In genomic region chr16:47037746-47038458, GRCh38 we compare ENCODE assay signal across 8 cellular contexts.
DNase-seq lines count a peak whose midpoint lies in the region; ATAC-seq and TF ChIP-seq lines count a peak whose summit lies in the region.

No MANE protein-coding gene starts in this region.

- no peaks in the 10 kb centered on the region for H3F3A ChIP-seq in SK-N-SH (replicated peaks; ENCODE audit: insufficient read depth)

- no peak overlapping the region for H3K27ac Mint-ChIP-seq in activated naive CD4-positive, alpha-beta T cell treated with anti-CD3 and anti-CD28 coated beads, Interleukin-2, amount 50 U/mL, for 24 hours

- WGBS in SK-N-SH (ENCODE audit: low lambda C conversion rate): 23% methylated on average over 20 of the region's 67 CpGs
- 7% methylated on average over 32 of the region's 67 CpGs; no CpG with 5 or more reads in 1 of the 2 donors for WGBS in transverse colon (ENCODE audit: low coverage in 1 of 2), 2 donors

- TF ChIP-seq EP300 in SK-N-SH (IDR thresholded peaks at IDR 0.05; ENCODE audit: borderline replicate concordance in 1 of 2, low read depth in 1 of 2, low read length in 1 of 2) (no peak), transverse colon (IDR thresholded peaks at IDR 0.05; ENCODE audit: low read depth) (no peak)

- POLR2A ChIA-PET in SK-N-SH (lab: Yijun Ruan, JAX): interaction anchor here (0.6 to 1.7 kb wide), 2 partner anchors 65 to 81 kb away, joined by 3 to 4 read pairs; partner anchors contain the start of gene DNAJA2

- peaks cover 7% of the 10 kb centered on the region for H3K4me1 Mint-ChIP-seq in activated naive CD4-positive, alpha-beta T cell treated with anti-CD3 and anti-CD28 coated beads, Interleukin-2, amount 50 U/mL, for 24 hours

- H3K4me3 Mint-ChIP-seq in activated naive CD4-positive, alpha-beta T cell treated with anti-CD3 and anti-CD28 coated beads, Interleukin-2, amount 50 U/mL, for 24 hours: peak overlapping the region; percentile 74

- H3K4me1 ChIP-seq in SK-N-SH (ENCODE audit: control insufficient read depth in 1 of 2, insufficient read depth in 2 of 2, low read depth in 1 of 2, low read length in 1 of 2) (no peaks in the 10 kb centered on the region), cardiac muscle cell (ENCODE audit: low read depth) (no peaks in the 10 kb centered on the region), transverse colon (peaks cover 0 to 4% (median 2%) of the 10 kb centered on the region in 4 donors)

- ATAC-seq in GM21737 (IDR thresholded peaks at IDR 0.05; ENCODE audit: unreplicated experiment): peak; percentile 92

- peak; percentile 72 for TF ChIP-seq RAD21 in SK-N-SH (IDR thresholded peaks at IDR 0.05; ENCODE audit: low read length)

- H4K20me1 ChIP-seq in SK-N-SH (ENCODE audit: insufficient read depth): no peaks in the 10 kb centered on the region

- H3K79me2 ChIP-seq in SK-N-SH (ENCODE audit: insufficient read depth): no peaks in the 10 kb centered on the region

- no peaks in the 10 kb centered on the region for H3K9me2 ChIP-seq in SK-N-SH

- CTCF ChIA-PET in SK-N-SH (lab: Yijun Ruan, JAX): interaction anchor here (0.5 to 4.4 kb wide), 69 partner anchors 10 to 1134 kb away, joined by 3 to 53 read pairs (median 4); partner anchors contain the start of gene NETO2

- peak overlapping the region; percentile 96 for H3K4me2 ChIP-seq in SK-N-SH

- peak overlapping the region; percentile 59 for H3K4me3 ChIP-seq in Jurkat, Clone E6-1 (ENCODE audit: low read length)
- H3K4me3 ChIP-seq in SK-N-SH (ENCODE audit: low read depth in 2 of 2, low read length in 1 of 2): peak overlapping the region; percentile 63 to 73
- peak overlapping the region; percentile 38 for H3K4me3 ChIP-seq in cardiac muscle cell
- H3K4me3 ChIP-seq in transverse colon: peak overlapping the region; percentile 25 to 73 (median 52)

- no peaks in the 10 kb centered on the region for H3K9me3 Mint-ChIP-seq in activated naive CD4-positive, alpha-beta T cell treated with anti-CD3 and anti-CD28 coated beads, Interleukin-2, amount 50 U/mL, for 24 hours

- TF ChIP-seq CTCF in SK-N-SH (IDR thresholded peaks at IDR 0.05) (peak; percentile 83), cardiac muscle cell (IDR thresholded peaks at IDR 0.05; ENCODE audit: low read depth, low read length) (peak; percentile 86), transverse colon (IDR thresholded peaks at IDR 0.05) (peak; percentile 86 to 96 (median 95))

- no peaks in the 10 kb centered on the region for H3K9me3 ChIP-seq in SK-N-SH
- H3K9me3 ChIP-seq in cardiac muscle cell (ENCODE audit: low read depth): no peaks in the 10 kb centered on the region
- H3K9me3 ChIP-seq in transverse colon: no peaks in the 10 kb centered on the region

- in situ Hi-C loops in transverse colon (cut with MboI; ENCODE audit: low pct_ligation_motif_present in 1 of 4, low pct_unique_long_range_greater_than_20kb in 1 of 4, low sequenced_read_pairs in 3 of 4): loop anchor here in 3 of 4 donors (10.0 to 25.0 kb wide), 2 partner anchors 97 to 1124 kb away; partner anchors contain the start of gene ABCC12 (in 2 of the 3)

- TF ChIP-seq POLR2A in transverse colon (IDR thresholded peaks at IDR 0.05): no peak

- H2AFZ ChIP-seq in SK-N-SH (ENCODE audit: low read depth): peak overlapping the region; percentile 91

- DNase-seq in GF-D8 (lab: John Stamatoyannopoulos, UW) (peak; percentile 18), SK-N-SH (peak; percentile 98), cardiac muscle cell (ENCODE audit: low read depth in 1 of 2, low spot score in 1 of 2) (peak; percentile 85 to 89), pons (ENCODE audit: low spot score) (peak; percentile 51), transverse colon (peak; percentile 92)
- DNase-seq in Jurkat, Clone E6-1 (ENCODE audit: low read depth, low spot score): peak; percentile 63

- intact Hi-C loops in transverse colon (cut with DNase I; ENCODE audit: low total_unique reads): loop anchor here (2.0 kb wide), 1 partner anchor 1127 kb away; no protein-coding TSS in a partner anchor

- no peaks in the 10 kb centered on the region for H3K27me3 Mint-ChIP-seq in activated naive CD4-positive, alpha-beta T cell treated with anti-CD3 and anti-CD28 coated beads, Interleukin-2, amount 50 U/mL, for 24 hours

- H3K36me3 ChIP-seq in SK-N-SH (replicated peaks in 1 of 2; ENCODE audit: control insufficient read depth in 1 of 2, insufficient read depth in 2 of 2, low read length in 1 of 2): no peaks in the 10 kb centered on the region
- H3K36me3 ChIP-seq in cardiac muscle cell: no peaks in the 10 kb centered on the region
- no peaks in the 10 kb centered on the region for H3K36me3 ChIP-seq in transverse colon

- H3K36me3 Mint-ChIP-seq in activated naive CD4-positive, alpha-beta T cell treated with anti-CD3 and anti-CD28 coated beads, Interleukin-2, amount 50 U/mL, for 24 hours: no peaks in the 10 kb centered on the region

- H3K27ac ChIP-seq in SK-N-SH (ENCODE audit: low read depth in 2 of 2, low read length in 1 of 2) (no peak overlapping the region), cardiac muscle cell (no peak overlapping the region), transverse colon (peak overlapping the region; percentile 47 to 69 (median 60))

- H3K27me3 ChIP-seq in SK-N-SH (ENCODE audit: insufficient read depth) (no peaks in the 10 kb centered on the region), cardiac muscle cell (peaks cover 10% of the 10 kb centered on the region), transverse colon (peaks cover 7% of the 10 kb centered on the region)

- H3K9ac ChIP-seq in SK-N-SH: peak overlapping the region; percentile 71

TF ChIP-seq in SK-N-SH, 30 proteins besides CTCF, POLR2A, EP300 and RAD21:
- no peak for TF ChIP-seq TCF12 (IDR thresholded peaks at IDR 0.05)
- 0 out of 2 replicates have a peak, but pooled peaks have one; percentile 11 for TF ChIP-seq ELF1 (IDR thresholded peaks at IDR 0.05)
- TF ChIP-seq JUND (IDR thresholded peaks at IDR 0.05): no peak
- TF ChIP-seq GATA2 (CRISPR knock-in tag; IDR thresholded peaks at IDR 0.05): no peak
- TF ChIP-seq, protein P1, sequence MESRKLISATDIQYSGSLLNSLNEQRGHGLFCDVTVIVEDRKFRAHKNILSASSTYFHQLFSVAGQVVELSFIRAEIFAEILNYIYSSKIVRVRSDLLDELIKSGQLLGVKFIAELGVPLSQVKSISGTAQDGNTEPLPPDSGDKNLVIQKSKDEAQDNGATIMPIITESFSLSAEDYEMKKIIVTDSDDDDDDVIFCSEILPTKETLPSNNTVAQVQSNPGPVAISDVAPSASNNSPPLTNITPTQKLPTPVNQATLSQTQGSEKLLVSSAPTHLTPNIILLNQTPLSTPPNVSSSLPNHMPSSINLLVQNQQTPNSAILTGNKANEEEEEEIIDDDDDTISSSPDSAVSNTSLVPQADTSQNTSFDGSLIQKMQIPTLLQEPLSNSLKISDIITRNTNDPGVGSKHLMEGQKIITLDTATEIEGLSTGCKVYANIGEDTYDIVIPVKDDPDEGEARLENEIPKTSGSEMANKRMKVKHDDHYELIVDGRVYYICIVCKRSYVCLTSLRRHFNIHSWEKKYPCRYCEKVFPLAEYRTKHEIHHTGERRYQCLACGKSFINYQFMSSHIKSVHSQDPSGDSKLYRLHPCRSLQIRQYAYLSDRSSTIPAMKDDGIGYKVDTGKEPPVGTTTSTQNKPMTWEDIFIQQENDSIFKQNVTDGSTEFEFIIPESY (IDR thresholded peaks at IDR 0.05; ENCODE audit: borderline replicate concordance, low read depth): 0 out of 2 replicates have a peak, but pooled peaks have one; percentile 8
- TF ChIP-seq MAX (IDR thresholded peaks at IDR 0.05; ENCODE audit: low read depth): peak; percentile 61; the same call in 1 of the 2 replicates
- TF ChIP-seq MXI1 (IDR thresholded peaks at IDR 0.05; ENCODE audit: low read depth, low read length): no peak
- no peak; the same call in 1 of the 2 replicates for TF ChIP-seq RXRA (IDR thresholded peaks at IDR 0.05; ENCODE audit: borderline replicate concordance, low read depth)
- TF ChIP-seq TAF1 (IDR thresholded peaks at IDR 0.05; ENCODE audit: borderline replicate concordance, low read depth, low read length): no peak
- TF ChIP-seq NFIC (IDR thresholded peaks at IDR 0.05; ENCODE audit: borderline replicate concordance): no peak
- TF ChIP-seq, protein P2, sequence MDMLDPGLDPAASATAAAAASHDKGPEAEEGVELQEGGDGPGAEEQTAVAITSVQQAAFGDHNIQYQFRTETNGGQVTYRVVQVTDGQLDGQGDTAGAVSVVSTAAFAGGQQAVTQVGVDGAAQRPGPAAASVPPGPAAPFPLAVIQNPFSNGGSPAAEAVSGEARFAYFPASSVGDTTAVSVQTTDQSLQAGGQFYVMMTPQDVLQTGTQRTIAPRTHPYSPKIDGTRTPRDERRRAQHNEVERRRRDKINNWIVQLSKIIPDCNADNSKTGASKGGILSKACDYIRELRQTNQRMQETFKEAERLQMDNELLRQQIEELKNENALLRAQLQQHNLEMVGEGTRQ (IDR thresholded peaks at IDR 0.05; ENCODE audit: borderline replicate concordance, low read depth, low read length): no peak
- TF ChIP-seq RCOR1 (IDR thresholded peaks at IDR 0.05; ENCODE audit: low read length): peak; percentile 22; the same call in 1 of the 2 replicates
- TF ChIP-seq SMC3 (IDR thresholded peaks at IDR 0.05; ENCODE audit: low read depth, low read length): peak; percentile 83
- TF ChIP-seq YY1 (IDR thresholded peaks at IDR 0.05; ENCODE audit: low read depth): 0 out of 2 replicates have a peak, but pooled peaks have one; percentile 55
- no peak for TF ChIP-seq RFX5 (IDR thresholded peaks at IDR 0.05; ENCODE audit: low read length)
- no peak for TF ChIP-seq FOSL2 (IDR thresholded peaks at IDR 0.05; ENCODE audit: borderline replicate concordance, low read depth)
- no peak for TF ChIP-seq CHD2 (IDR thresholded peaks at IDR 0.05; ENCODE audit: low read length, partially characterized antibody)
- no peak for TF ChIP-seq MEF2A (IDR thresholded peaks at IDR 0.05; ENCODE audit: borderline replicate concordance, low read depth)
- TF ChIP-seq, protein P3, sequence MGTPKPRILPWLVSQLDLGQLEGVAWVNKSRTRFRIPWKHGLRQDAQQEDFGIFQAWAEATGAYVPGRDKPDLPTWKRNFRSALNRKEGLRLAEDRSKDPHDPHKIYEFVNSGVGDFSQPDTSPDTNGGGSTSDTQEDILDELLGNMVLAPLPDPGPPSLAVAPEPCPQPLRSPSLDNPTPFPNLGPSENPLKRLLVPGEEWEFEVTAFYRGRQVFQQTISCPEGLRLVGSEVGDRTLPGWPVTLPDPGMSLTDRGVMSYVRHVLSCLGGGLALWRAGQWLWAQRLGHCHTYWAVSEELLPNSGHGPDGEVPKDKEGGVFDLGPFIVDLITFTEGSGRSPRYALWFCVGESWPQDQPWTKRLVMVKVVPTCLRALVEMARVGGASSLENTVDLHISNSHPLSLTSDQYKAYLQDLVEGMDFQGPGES (IDR thresholded peaks at IDR 0.05; ENCODE audit: low read depth, low read length): no peak

Comparison
In these comparisons a context has a peak if more than half of its experiments do, and no peak if none do; other contexts are left out.
1. DNase-seq: peak in every context shown above with its lines; median percentile 98 in SK-N-SH; 92 in transverse colon; 87 in cardiac muscle cell; 63 in Jurkat, Clone E6-1; 51 in pons; 18 in GF-D8.
2. H3K27ac ChIP-seq: peak in transverse colon (4 of 4); none in SK-N-SH (0 of 2) and cardiac muscle cell (single experiment).
3. Peak in every context shown above with its lines, with median percentiles within 50 percentile points of each other: H3K4me3 ChIP-seq and CTCF ChIP-seq.